Comparison of ENCODE assay signal across 1 cellular context in the genomic region with DNA sequence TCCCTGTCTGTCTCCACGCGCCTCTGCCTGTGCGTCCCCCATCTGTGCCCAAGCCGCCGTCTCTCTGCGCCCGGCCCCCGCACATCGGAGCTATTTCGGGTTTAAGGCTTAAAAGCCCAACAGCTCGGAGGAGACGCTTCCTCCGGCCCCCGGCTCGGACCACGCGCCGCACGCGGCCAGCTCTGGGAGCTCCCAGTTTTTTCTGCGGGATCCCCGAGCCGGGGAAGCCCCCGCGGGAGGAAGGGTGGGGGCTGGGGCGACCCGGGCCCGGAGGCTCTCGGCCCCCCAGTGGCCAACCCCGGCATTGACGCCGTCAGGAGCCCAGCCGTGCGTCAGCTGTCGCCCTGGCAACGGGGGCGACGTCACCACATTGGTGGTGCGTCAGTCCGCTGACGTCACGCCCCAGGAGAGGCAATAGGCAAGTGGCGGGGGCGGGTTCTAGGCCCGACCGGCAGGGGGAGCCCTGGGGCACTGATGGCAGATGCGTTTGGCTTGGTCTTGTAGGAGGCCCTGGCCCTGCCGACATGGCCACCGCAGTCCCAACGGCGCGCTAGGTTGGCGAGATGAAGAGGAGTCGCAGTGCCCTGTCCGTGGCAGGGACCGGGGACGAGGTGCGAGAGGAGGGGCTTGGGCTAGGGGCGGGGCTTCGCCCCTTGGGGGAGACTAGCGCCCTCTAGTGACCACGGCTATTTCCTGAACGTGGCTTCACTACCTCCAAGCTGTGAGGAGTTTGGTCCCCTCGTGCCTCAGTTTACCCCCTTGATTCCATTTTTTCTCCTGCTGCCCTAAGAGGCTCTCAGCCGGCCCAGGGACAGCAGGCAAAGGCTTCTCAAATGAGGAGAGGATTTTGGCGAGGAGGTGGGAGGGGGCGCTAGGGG.
TF ChIP-seq lines count a peak whose summit lies in the region.

No MANE protein-coding gene starts in this region.

TF ChIP-seq in HepG2, 621 proteins besides CTCF, POLR2A, EP300 and RAD21 (continued from another document and continues in another):
- TF ChIP-seq, protein P1, sequence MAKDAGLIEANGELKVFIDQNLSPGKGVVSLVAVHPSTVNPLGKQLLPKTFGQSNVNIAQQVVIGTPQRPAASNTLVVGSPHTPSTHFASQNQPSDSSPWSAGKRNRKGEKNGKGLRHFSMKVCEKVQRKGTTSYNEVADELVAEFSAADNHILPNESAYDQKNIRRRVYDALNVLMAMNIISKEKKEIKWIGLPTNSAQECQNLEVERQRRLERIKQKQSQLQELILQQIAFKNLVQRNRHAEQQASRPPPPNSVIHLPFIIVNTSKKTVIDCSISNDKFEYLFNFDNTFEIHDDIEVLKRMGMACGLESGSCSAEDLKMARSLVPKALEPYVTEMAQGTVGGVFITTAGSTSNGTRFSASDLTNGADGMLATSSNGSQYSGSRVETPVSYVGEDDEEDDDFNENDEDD (CRISPR knock-in tag; IDR thresholded peaks at IDR 0.05; ENCODE audit: borderline replicate concordance): peak; percentile 23; the same call in 1 of the 2 replicates
- TF ChIP-seq, protein P2, sequence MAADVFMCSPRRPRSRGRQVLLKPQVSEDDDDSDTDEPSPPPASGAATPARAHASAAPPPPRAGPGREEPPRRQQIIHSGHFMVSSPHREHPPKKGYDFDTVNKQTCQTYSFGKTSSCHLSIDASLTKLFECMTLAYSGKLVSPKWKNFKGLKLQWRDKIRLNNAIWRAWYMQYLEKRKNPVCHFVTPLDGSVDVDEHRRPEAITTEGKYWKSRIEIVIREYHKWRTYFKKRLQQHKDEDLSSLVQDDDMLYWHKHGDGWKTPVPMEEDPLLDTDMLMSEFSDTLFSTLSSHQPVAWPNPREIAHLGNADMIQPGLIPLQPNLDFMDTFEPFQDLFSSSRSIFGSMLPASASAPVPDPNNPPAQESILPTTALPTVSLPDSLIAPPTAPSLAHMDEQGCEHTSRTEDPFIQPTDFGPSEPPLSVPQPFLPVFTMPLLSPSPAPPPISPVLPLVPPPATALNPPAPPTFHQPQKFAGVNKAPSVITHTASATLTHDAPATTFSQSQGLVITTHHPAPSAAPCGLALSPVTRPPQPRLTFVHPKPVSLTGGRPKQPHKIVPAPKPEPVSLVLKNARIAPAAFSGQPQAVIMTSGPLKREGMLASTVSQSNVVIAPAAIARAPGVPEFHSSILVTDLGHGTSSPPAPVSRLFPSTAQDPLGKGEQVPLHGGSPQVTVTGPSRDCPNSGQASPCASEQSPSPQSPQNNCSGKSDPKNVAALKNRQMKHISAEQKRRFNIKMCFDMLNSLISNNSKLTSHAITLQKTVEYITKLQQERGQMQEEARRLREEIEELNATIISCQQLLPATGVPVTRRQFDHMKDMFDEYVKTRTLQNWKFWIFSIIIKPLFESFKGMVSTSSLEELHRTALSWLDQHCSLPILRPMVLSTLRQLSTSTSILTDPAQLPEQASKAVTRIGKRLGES (CRISPR knock-in tag; IDR thresholded peaks at IDR 0.05; ENCODE audit: borderline replicate concordance): no peak
- TF ChIP-seq, protein P3, sequence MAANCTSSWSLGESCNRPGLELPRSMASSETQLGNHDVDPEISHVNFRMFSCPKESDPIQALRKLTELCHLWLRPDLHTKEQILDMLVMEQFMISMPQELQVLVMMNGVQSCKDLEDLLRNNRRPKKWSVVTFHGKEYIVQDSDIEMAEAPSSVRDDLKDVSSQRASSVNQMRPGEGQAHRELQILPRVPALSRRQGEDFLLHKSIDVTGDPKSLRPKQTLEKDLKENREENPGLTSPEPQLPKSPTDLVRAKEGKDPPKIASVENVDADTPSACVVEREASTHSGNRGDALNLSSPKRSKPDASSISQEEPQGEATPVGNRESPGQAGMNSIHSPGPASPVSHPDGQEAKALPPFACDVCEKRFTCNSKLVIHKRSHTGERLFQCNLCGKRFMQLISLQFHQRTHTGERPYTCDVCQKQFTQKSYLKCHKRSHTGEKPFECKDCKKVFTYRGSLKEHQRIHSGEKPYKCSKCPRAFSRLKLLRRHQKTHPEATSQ (CRISPR knock-in tag; IDR thresholded peaks at IDR 0.05; ENCODE audit: borderline replicate concordance): 0 out of 2 replicates have a peak, but pooled peaks have one; percentile 44
- TF ChIP-seq YEATS2 (CRISPR knock-in tag; IDR thresholded peaks at IDR 0.05; ENCODE audit: borderline replicate concordance) (peak; percentile 65; the same call in 1 of the 2 replicates), ZNF264 (CRISPR knock-in tag; IDR thresholded peaks at IDR 0.05) (0 out of 2 replicates have a peak, but pooled peaks have one; percentile 64), ZNF878 (CRISPR knock-in tag; IDR thresholded peaks at IDR 0.05) (no peak), ZNF850 (CRISPR knock-in tag; conservative IDR thresholded peaks at IDR 0.05) (0 out of 2 replicates have a peak, but pooled peaks have one; percentile 50), SRSF1 (optimal IDR thresholded peaks at IDR 0.05; ENCODE audit: low read depth, low read length) (peak; percentile 78), ZNF431 (CRISPR knock-in tag; IDR thresholded peaks at IDR 0.05; ENCODE audit: borderline replicate concordance, low read depth) (peak; percentile 76; the same call in 1 of the 2 replicates), NCOA5 (CRISPR knock-in tag; IDR thresholded peaks at IDR 0.05) (no peak; the same call in 1 of the 2 replicates), FOXK2 (IDR thresholded peaks at IDR 0.05) (no peak), ETV5 (CRISPR knock-in tag; IDR thresholded peaks at IDR 0.05; ENCODE audit: borderline replicate concordance) (peak; percentile 67), KDM6A (CRISPR knock-in tag; IDR thresholded peaks at IDR 0.05; ENCODE audit: low read depth) (no peak), PHF21A (CRISPR knock-in tag; IDR thresholded peaks at IDR 0.05) (0 out of 2 replicates have a peak, but pooled peaks have one; percentile 60), GPN1 (CRISPR knock-in tag; IDR thresholded peaks at IDR 0.05; ENCODE audit: borderline replicate concordance) (no peak), TCF7 (IDR thresholded peaks at IDR 0.05; ENCODE audit: low read depth) (no peak), ZNF282 (IDR thresholded peaks at IDR 0.05; ENCODE audit: partially characterized antibody) (no peak), HNRNPK (IDR thresholded peaks at IDR 0.05; ENCODE audit: low read depth, low read length, poor library complexity, severe bottlenecking) (peak; percentile 32), SALL2 (CRISPR knock-in tag; IDR thresholded peaks at IDR 0.05) (peak; percentile 96), HOXA7 (CRISPR knock-in tag; IDR thresholded peaks at IDR 0.05) (0 out of 2 replicates have a peak, but pooled peaks have one; percentile 43), ERF (CRISPR knock-in tag; IDR thresholded peaks at IDR 0.05) (peak; percentile 73), ZSCAN9 (CRISPR knock-in tag; IDR thresholded peaks at IDR 0.05; ENCODE audit: borderline replicate concordance) (peak; percentile 70; the same call in 1 of the 2 replicates), ZFX (CRISPR knock-in tag; IDR thresholded peaks at IDR 0.05; ENCODE audit: low read depth) (peak; percentile 78)
- TF ChIP-seq, protein P4, sequence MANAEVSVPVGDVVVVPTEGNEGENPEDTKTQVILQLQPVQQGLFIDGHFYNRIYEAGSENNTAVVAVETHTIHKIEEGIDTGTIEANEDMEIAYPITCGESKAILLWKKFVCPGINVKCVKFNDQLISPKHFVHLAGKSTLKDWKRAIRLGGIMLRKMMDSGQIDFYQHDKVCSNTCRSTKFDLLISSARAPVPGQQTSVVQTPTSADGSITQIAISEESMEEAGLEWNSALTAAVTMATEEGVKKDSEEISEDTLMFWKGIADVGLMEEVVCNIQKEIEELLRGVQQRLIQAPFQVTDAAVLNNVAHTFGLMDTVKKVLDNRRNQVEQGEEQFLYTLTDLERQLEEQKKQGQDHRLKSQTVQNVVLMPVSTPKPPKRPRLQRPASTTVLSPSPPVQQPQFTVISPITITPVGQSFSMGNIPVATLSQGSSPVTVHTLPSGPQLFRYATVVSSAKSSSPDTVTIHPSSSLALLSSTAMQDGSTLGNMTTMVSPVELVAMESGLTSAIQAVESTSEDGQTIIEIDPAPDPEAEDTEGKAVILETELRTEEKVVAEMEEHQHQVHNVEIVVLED (CRISPR knock-in tag; IDR thresholded peaks at IDR 0.05; ENCODE audit: borderline replicate concordance): peak; percentile 64; the same call in 1 of the 2 replicates
- TF ChIP-seq, protein P5, sequence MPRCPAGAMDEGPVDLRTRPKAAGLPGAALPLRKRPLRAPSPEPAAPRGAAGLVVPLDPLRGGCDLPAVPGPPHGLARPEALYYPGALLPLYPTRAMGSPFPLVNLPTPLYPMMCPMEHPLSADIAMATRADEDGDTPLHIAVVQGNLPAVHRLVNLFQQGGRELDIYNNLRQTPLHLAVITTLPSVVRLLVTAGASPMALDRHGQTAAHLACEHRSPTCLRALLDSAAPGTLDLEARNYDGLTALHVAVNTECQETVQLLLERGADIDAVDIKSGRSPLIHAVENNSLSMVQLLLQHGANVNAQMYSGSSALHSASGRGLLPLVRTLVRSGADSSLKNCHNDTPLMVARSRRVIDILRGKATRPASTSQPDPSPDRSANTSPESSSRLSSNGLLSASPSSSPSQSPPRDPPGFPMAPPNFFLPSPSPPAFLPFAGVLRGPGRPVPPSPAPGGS (CRISPR knock-in tag; IDR thresholded peaks at IDR 0.05): peak; percentile 87; the same call in 1 of the 2 replicates
- TF ChIP-seq, protein P6, sequence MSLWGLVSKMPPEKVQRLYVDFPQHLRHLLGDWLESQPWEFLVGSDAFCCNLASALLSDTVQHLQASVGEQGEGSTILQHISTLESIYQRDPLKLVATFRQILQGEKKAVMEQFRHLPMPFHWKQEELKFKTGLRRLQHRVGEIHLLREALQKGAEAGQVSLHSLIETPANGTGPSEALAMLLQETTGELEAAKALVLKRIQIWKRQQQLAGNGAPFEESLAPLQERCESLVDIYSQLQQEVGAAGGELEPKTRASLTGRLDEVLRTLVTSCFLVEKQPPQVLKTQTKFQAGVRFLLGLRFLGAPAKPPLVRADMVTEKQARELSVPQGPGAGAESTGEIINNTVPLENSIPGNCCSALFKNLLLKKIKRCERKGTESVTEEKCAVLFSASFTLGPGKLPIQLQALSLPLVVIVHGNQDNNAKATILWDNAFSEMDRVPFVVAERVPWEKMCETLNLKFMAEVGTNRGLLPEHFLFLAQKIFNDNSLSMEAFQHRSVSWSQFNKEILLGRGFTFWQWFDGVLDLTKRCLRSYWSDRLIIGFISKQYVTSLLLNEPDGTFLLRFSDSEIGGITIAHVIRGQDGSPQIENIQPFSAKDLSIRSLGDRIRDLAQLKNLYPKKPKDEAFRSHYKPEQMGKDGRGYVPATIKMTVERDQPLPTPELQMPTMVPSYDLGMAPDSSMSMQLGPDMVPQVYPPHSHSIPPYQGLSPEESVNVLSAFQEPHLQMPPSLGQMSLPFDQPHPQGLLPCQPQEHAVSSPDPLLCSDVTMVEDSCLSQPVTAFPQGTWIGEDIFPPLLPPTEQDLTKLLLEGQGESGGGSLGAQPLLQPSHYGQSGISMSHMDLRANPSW (CRISPR knock-in tag; IDR thresholded peaks at IDR 0.05; ENCODE audit: borderline replicate concordance): peak; percentile 39; the same call in 1 of the 2 replicates
- TF ChIP-seq, protein P7, sequence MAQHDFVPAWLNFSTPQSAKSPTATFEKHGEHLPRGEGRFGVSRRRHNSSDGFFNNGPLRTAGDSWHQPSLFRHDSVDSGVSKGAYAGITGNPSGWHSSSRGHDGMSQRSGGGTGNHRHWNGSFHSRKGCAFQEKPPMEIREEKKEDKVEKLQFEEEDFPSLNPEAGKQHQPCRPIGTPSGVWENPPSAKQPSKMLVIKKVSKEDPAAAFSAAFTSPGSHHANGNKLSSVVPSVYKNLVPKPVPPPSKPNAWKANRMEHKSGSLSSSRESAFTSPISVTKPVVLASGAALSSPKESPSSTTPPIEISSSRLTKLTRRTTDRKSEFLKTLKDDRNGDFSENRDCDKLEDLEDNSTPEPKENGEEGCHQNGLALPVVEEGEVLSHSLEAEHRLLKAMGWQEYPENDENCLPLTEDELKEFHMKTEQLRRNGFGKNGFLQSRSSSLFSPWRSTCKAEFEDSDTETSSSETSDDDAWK (CRISPR knock-in tag; IDR thresholded peaks at IDR 0.05): no peak
- TF ChIP-seq, protein P8, sequence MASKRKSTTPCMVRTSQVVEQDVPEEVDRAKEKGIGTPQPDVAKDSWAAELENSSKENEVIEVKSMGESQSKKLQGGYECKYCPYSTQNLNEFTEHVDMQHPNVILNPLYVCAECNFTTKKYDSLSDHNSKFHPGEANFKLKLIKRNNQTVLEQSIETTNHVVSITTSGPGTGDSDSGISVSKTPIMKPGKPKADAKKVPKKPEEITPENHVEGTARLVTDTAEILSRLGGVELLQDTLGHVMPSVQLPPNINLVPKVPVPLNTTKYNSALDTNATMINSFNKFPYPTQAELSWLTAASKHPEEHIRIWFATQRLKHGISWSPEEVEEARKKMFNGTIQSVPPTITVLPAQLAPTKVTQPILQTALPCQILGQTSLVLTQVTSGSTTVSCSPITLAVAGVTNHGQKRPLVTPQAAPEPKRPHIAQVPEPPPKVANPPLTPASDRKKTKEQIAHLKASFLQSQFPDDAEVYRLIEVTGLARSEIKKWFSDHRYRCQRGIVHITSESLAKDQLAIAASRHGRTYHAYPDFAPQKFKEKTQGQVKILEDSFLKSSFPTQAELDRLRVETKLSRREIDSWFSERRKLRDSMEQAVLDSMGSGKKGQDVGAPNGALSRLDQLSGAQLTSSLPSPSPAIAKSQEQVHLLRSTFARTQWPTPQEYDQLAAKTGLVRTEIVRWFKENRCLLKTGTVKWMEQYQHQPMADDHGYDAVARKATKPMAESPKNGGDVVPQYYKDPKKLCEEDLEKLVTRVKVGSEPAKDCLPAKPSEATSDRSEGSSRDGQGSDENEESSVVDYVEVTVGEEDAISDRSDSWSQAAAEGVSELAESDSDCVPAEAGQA (IDR thresholded peaks at IDR 0.05; ENCODE audit: low read depth): peak; percentile 100
- TF ChIP-seq, protein P8 (CRISPR knock-in tag; IDR thresholded peaks at IDR 0.05; ENCODE audit: borderline replicate concordance): no peak
- TF ChIP-seq, protein P9, sequence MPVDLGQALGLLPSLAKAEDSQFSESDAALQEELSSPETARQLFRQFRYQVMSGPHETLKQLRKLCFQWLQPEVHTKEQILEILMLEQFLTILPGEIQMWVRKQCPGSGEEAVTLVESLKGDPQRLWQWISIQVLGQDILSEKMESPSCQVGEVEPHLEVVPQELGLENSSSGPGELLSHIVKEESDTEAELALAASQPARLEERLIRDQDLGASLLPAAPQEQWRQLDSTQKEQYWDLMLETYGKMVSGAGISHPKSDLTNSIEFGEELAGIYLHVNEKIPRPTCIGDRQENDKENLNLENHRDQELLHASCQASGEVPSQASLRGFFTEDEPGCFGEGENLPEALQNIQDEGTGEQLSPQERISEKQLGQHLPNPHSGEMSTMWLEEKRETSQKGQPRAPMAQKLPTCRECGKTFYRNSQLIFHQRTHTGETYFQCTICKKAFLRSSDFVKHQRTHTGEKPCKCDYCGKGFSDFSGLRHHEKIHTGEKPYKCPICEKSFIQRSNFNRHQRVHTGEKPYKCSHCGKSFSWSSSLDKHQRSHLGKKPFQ (CRISPR knock-in tag; IDR thresholded peaks at IDR 0.05; ENCODE audit: insufficient replicate concordance): no peak
